Comparison of ENCODE assay signal across 15 cellular contexts in genomic region chr13:42804244-42804868, GRCh38. TPM values are rescaled to one million over a fixed set of nuclear protein-coding genes. Genes with fewer than 3 reads are reported as not detected.
DNase-seq lines count a peak whose midpoint lies in the region; ATAC-seq lines count a peak whose summit lies in the region.
"Had no signal": no experiment of that assay in that cellular context is flagged by ENCODE, and none has a peak within 500 bp of the region (broad histone marks: within the 10 kb centered on the region; RNA-seq: fewer than 3 reads in every experiment).

No MANE protein-coding gene starts in this region.

- no peaks in the 10 kb centered on the region for H3K79me1 ChIP-seq in mesenchymal stem cell (replicated peaks; ENCODE audit: low read length, poor library complexity, severe bottlenecking)

- H2BK120ac ChIP-seq in mesenchymal stem cell (ENCODE audit: low read depth, low read length), result no peak overlapping the region

- H3K4me2 ChIP-seq in mesenchymal stem cell (ENCODE audit: low read length, poor library complexity, severe bottlenecking), result no peak overlapping the region
- H3K4me2 ChIP-seq: neural progenitor cell had no signal

- peaks cover 3% of the 10 kb centered on the region for H3K4me1 ChIP-seq in mesenchymal stem cell (ENCODE audit: control insufficient read depth, insufficient read depth, low read depth, low read length)
- H3K4me1 ChIP-seq: neural progenitor cell had no signal

- no peak overlapping the region for H2BK12ac ChIP-seq in mesenchymal stem cell (ENCODE audit: low read length in 2 of 2)

- H3K9ac ChIP-seq in mesenchymal stem cell (ENCODE audit: low read length), result peak overlapping the region; percentile 30
- H3K9ac ChIP-seq: neural progenitor cell had no signal

- no peak overlapping the region for H3K23ac ChIP-seq in mesenchymal stem cell (ENCODE audit: low read length in 2 of 2)

- no peak overlapping the region for H3K4me3 Mint-ChIP-seq in activated T-cell treated with anti-CD3 and anti-CD28 coated beads, Interleukin-2, amount 50 U/mL, for 72 hours
- no peak overlapping the region for H3K4me3 Mint-ChIP-seq in T-helper 17 cell
- H3K4me3 Mint-ChIP-seq: activated CD4-positive, alpha-beta T cell treated with anti-CD3 and anti-CD28 coated beads, Interleukin-2, amount 10 ng/mL, durations not matched to agents 7 days and 5 days; neural progenitor cell had no signal

- H3K4ac ChIP-seq in mesenchymal stem cell (ENCODE audit: low read depth in 1 of 2, low read length in 2 of 2), result no peak overlapping the region

- H2BK15ac ChIP-seq in mesenchymal stem cell (ENCODE audit: low read depth, poor library complexity, severe bottlenecking), result no peak overlapping the region

- peak; percentile 32 for DNase-seq in mesenchymal stem cell
- no peak for DNase-seq in activated T-cell treated with anti-CD3 and anti-CD28 coated beads, Interleukin-2, amount 50 U/mL, for 72 hours
- DNase-seq in NCI-H2171 treated with DMSO at 0.1 percent for 48 hours (lab: John Stamatoyannopoulos, UW), result no peak
- DNase-seq in T-helper 17 cell, result no peak
- DNase-seq: activated CD4-positive, alpha-beta T cell treated with anti-CD3 and anti-CD28 coated beads, Interleukin-2, amount 10 ng/mL, durations not matched to agents 7 days and 5 days; activated gamma-delta T cell treated with Interleukin-2 at 50 U/mL for 16 hours; cerebellar nuclear complex; NCI-H1436 treated with DMSO at 0.1 percent for 48 hours had no signal

- no peaks in the 10 kb centered on the region for H3K27me3 ChIP-seq in mesenchymal stem cell (ENCODE audit: control insufficient read depth in 1 of 2, insufficient read depth in 1 of 2, low read length in 2 of 2)
- H3K27me3 ChIP-seq: neural progenitor cell had no signal

- H4K91ac ChIP-seq in mesenchymal stem cell (ENCODE audit: low read length), result no peak overlapping the region

- ATAC-seq in GM19035 (IDR thresholded peaks at IDR 0.05; ENCODE audit: unreplicated experiment) (peak; percentile 71), GM21723 (IDR thresholded peaks at IDR 0.05; ENCODE audit: unreplicated experiment) (peak; percentile 85), HG03354 (IDR thresholded peaks at IDR 0.05; ENCODE audit: poor library complexity, severe bottlenecking, unreplicated experiment) (peak; percentile 58), T-helper 17 cell (no peak)
- no peak for ATAC-seq in activated T-cell treated with anti-CD3 and anti-CD28 coated beads, Interleukin-2, amount 50 U/mL, for 72 hours (replicated peaks in 1 of 2)

- H3K14ac ChIP-seq in mesenchymal stem cell (ENCODE audit: low read length in 2 of 2), result no peak overlapping the region

- peaks cover 15% of the 10 kb centered on the region for H3K27me3 Mint-ChIP-seq in activated T-cell treated with anti-CD3 and anti-CD28 coated beads, Interleukin-2, amount 50 U/mL, for 72 hours (ENCODE audit: low read depth)
- peaks cover 12% of the 10 kb centered on the region for H3K27me3 Mint-ChIP-seq in T-helper 17 cell

- no peaks in the 10 kb centered on the region for H3K9me3 Mint-ChIP-seq in activated T-cell treated with anti-CD3 and anti-CD28 coated beads, Interleukin-2, amount 50 U/mL, for 72 hours
- H3K9me3 Mint-ChIP-seq: neural progenitor cell had no signal

- peaks cover 0 to 15% of the 10 kb centered on the region in 2 experiments for H3K36me3 ChIP-seq in mesenchymal stem cell (ENCODE audit: control insufficient read depth in 1 of 2, insufficient read depth in 2 of 2, low read depth in 1 of 2, low read length in 2 of 2)
- H3K36me3 ChIP-seq: neural progenitor cell had no signal

- H3K27ac ChIP-seq in mesenchymal stem cell (ENCODE audit: low read length, poor library complexity, severe bottlenecking), result no peak overlapping the region
- H3K27ac ChIP-seq: C4-2B, neural progenitor cell had no signal

- no peaks in the 10 kb centered on the region for H3K36me3 Mint-ChIP-seq in activated T-cell treated with anti-CD3 and anti-CD28 coated beads, Interleukin-2, amount 50 U/mL, for 72 hours (ENCODE audit: insufficient read depth in 2 of 2)
- no peaks in the 10 kb centered on the region for H3K36me3 Mint-ChIP-seq in T-helper 17 cell (ENCODE audit: low read depth)
- H3K36me3 Mint-ChIP-seq: neural progenitor cell had no signal

- no peak overlapping the region for H3K18ac ChIP-seq in mesenchymal stem cell (ENCODE audit: low read depth in 1 of 2, low read length in 2 of 2)

- no peak overlapping the region for H2BK5ac ChIP-seq in mesenchymal stem cell (ENCODE audit: low read depth, low read length, poor library complexity, severe bottlenecking)

- H3K4me3 ChIP-seq in mesenchymal stem cell (ENCODE audit: insufficient read depth in 1 of 2, low read depth in 1 of 2, low read length in 2 of 2), result no peak overlapping the region
- H3K4me3 ChIP-seq: lung, neural progenitor cell had no signal

- H3K4me1 Mint-ChIP-seq in activated T-cell treated with anti-CD3 and anti-CD28 coated beads, Interleukin-2, amount 50 U/mL, for 72 hours (ENCODE audit: low read depth), result peaks cover 12% of the 10 kb centered on the region
- no peaks in the 10 kb centered on the region for H3K4me1 Mint-ChIP-seq in T-helper 17 cell
- H3K4me1 Mint-ChIP-seq: neural progenitor cell had no signal

- H3K9me3 ChIP-seq in mesenchymal stem cell (ENCODE audit: control insufficient read depth, low read length) (no peaks in the 10 kb centered on the region), T-helper 17 cell (ENCODE audit: control insufficient read depth, low read length, poor library complexity, severe bottlenecking) (no peaks in the 10 kb centered on the region)

- no peak overlapping the region for H2AFZ ChIP-seq in mesenchymal stem cell (ENCODE audit: low read depth, low read length)
- H2AFZ ChIP-seq: neural progenitor cell had no signal

- H2AK5ac ChIP-seq in mesenchymal stem cell (ENCODE audit: low read length, severe bottlenecking), result no peak overlapping the region

- 92% methylated on average over 4 of the region's 4 CpGs for WGBS in mesenchymal stem cell

- no peak overlapping the region for H3K27ac Mint-ChIP-seq in activated T-cell treated with anti-CD3 and anti-CD28 coated beads, Interleukin-2, amount 50 U/mL, for 72 hours
- no peak overlapping the region for H3K27ac Mint-ChIP-seq in T-helper 17 cell
- H3K27ac Mint-ChIP-seq: activated CD4-positive, alpha-beta T cell treated with anti-CD3 and anti-CD28 coated beads, Interleukin-2, amount 10 ng/mL, durations not matched to agents 7 days and 5 days; neural progenitor cell had no signal

- no peak overlapping the region for H4K8ac ChIP-seq in mesenchymal stem cell (ENCODE audit: low read length)

RNA-seq across cellular contexts. Expression of gene FAM216B, which starts 23.0 kb away (rescaled TPM):
- polyA plus RNA-seq in mesenchymal stem cell (2013, experiment 1 of 2), result 0.37 TPM
- polyA plus RNA-seq in mesenchymal stem cell (2013, experiment 2 of 2), result 0.45 TPM
- total RNA-seq in activated T-cell treated with anti-CD3 and anti-CD28 coated beads, Interleukin-2, amount 50 U/mL, for 72 hours, result not detected
- not detected for total RNA-seq in T-helper 17 cell
- total RNA-seq: activated CD4-positive, alpha-beta T cell treated with anti-CD3 and anti-CD28 coated beads, Interleukin-2, amount 10 ng/mL, durations not matched to agents 7 days and 5 days; epithelial cell of proximal tubule had no signal

Comparison
In these comparisons a context has a peak if more than half of its experiments do, and no peak if none do; other contexts are left out.
1. ATAC-seq: peak in GM19035 (single experiment), GM21723 (single experiment) and HG03354 (single experiment); none in activated T-cell treated with anti-CD3 and anti-CD28 coated beads, Interleukin-2, amount 50 U/mL, for 72 hours (0 of 2) and T-helper 17 cell (single experiment).